ENCODE assay signal across 25 cellular contexts in genomic region chr10:28135258-28135657, GRCh38.
DNase-seq lines count a peak whose midpoint lies in the region; ATAC-seq and TF ChIP-seq lines count a peak whose summit lies in the region.
"Had no signal": no experiment of that assay in that cellular context is flagged by ENCODE, and none has a peak within 500 bp of the region (broad histone marks: within the 10 kb centered on the region; RNA-seq: fewer than 3 reads in every experiment).

No MANE protein-coding gene starts in this region.

- intact Hi-C loops in PC-3 (cut with micrococcal nuclease): loop anchor here (1.0 to 5.0 kb wide), 5 partner anchors 42 to 393 kb away; no protein-coding TSS in a partner anchor

- peak; percentile 51 for ATAC-seq in PC-3
- ATAC-seq: activated CD8-positive, alpha-beta T cell treated with anti-CD3 and anti-CD28 coated beads for 36 hours; heart left ventricle; natural killer cell had no signal

- CTCF ChIA-PET in PC-3 (lab: Charles Lee) (no interaction called here), HEK293T (lab: Yijun Ruan, JAX) (no interaction called here)

- H3K4me3 ChIP-seq in AG10803 (ENCODE audit: low read length) (no peak overlapping the region), PC-3 (ENCODE audit: low read length) (no peak overlapping the region)
- H3K4me3 ChIP-seq: BLaER1, heart left ventricle, skin epidermis, thoracic aorta, vagina had no signal

- H2AFZ ChIP-seq in PC-3 (ENCODE audit: low read length): no peak overlapping the region

- BruUV-seq in PC-3 (replicated peaks; lab: Mats Ljungman, UMichigan): no TSS peak

- H3K27me3 ChIP-seq in PC-3 (ENCODE audit: low read length): no peaks in the 10 kb centered on the region
- H3K27me3 ChIP-seq: BLaER1, heart left ventricle, vagina had no signal

- DNase-seq in AG10803 (ENCODE audit: low read depth) (peak; percentile 34), GM03348 (ENCODE audit: low spot score) (peak; percentile 15), PC-3 (peak; percentile 33), fibroblast of gingiva (ENCODE audit: low read depth) (peak; percentile 14), NCI-H748 (lab: John Stamatoyannopoulos, UW; ENCODE audit: unreplicated experiment) (no peak), HEK293T (ENCODE audit: extremely low spot score) (no peak), 8988T (no peak), SKM-1 treated with dmso at 0.1 percent for 144 hours (lab: John Stamatoyannopoulos, UW; ENCODE audit: unreplicated experiment) (no peak)
- DNase-seq: activated CD4-positive, alpha-beta T cell treated with anti-CD3 and anti-CD28 coated beads for 1 hour; activated CD8-positive, alpha-beta T cell treated with anti-CD3 and anti-CD28 coated beads for 36 hours; activated T-cell treated with anti-CD3 and anti-CD28 coated beads for 4 hours; COR-L47; DMS79; heart left ventricle; natural killer cell; NCI-H1092; NCI-H1694 treated with DMSO at 0.1 percent for 48 hours; NCI-H2171 treated with DMSO at 0.1 percent for 48 hours; NCI-H524; occipital lobe had no signal

- TF ChIP-seq CTCF in AG10803 (conservative IDR thresholded peaks at IDR 0.05; ENCODE audit: low read length) (peak; percentile 40), PC-3 (conservative IDR thresholded peaks at IDR 0.05; ENCODE audit: low read depth, low read length) (peak; percentile 46)

- no peak overlapping the region for H3K9ac ChIP-seq in PC-3 (ENCODE audit: low read length)
- H3K9ac ChIP-seq: BLaER1 had no signal

- H3K4me2 ChIP-seq in PC-3 (ENCODE audit: low read length): no peak overlapping the region
- H3K4me2 ChIP-seq: BLaER1 had no signal

- no peaks in the 10 kb centered on the region for H3F3A ChIP-seq in PC-3 (ENCODE audit: low read length, unreplicated experiment)

- H3K9me2 ChIP-seq in PC-3 (replicated peaks; ENCODE audit: low read length): no peaks in the 10 kb centered on the region

- peaks cover 4% of the 10 kb centered on the region; the same call in 1 of the 2 replicates for H3K36me3 ChIP-seq in PC-3 (ENCODE audit: low read depth, low read length)
- H3K36me3 ChIP-seq: BLaER1, heart left ventricle, thoracic aorta, vagina had no signal

- no peaks in the 10 kb centered on the region for H3K9me3 ChIP-seq in PC-3 (ENCODE audit: low read length)
- H3K9me3 ChIP-seq: vagina had no signal

- no peaks in the 10 kb centered on the region for H4K20me1 ChIP-seq in PC-3 (ENCODE audit: low read length)
- H4K20me1 ChIP-seq: BLaER1 had no signal

- H3K27ac ChIP-seq in PC-3 (ENCODE audit: low read length): no peak overlapping the region
- H3K27ac ChIP-seq: BLaER1, heart left ventricle, HL-60, skin epidermis, thoracic aorta, vagina had no signal

- POLR2A ChIA-PET in PC-3 (lab: Charles Lee; ENCODE audit: unreplicated experiment) (no interaction called here), HEK293T (lab: Yijun Ruan, JAX) (no interaction called here)

- no peaks in the 10 kb centered on the region for H3K79me2 ChIP-seq in PC-3 (ENCODE audit: low read length)

- H3K4me1 ChIP-seq in PC-3 (ENCODE audit: insufficient read depth, low read length): peaks cover 34% of the 10 kb centered on the region
- H3K4me1 ChIP-seq: BLaER1, vagina had no signal

TF ChIP-seq in HEK293T, 16 proteins besides CTCF, POLR2A, EP300 and RAD21:
- TF ChIP-seq LEF1 (IDR thresholded peaks at IDR 0.05; ENCODE audit: borderline replicate concordance): no peak
- no peak for TF ChIP-seq NFRKB (IDR thresholded peaks at IDR 0.05)
- TF ChIP-seq FOXM1 (IDR thresholded peaks at IDR 0.05; ENCODE audit: borderline replicate concordance): no peak
- TF ChIP-seq SUZ12 (IDR thresholded peaks at IDR 0.05): no peak
- TF ChIP-seq SP1 (IDR thresholded peaks at IDR 0.05): no peak
- TF ChIP-seq ZNF384 (IDR thresholded peaks at IDR 0.05): no peak
- no peak for TF ChIP-seq FOXK2 (IDR thresholded peaks at IDR 0.05)
- TF ChIP-seq HDGF (IDR thresholded peaks at IDR 0.05; ENCODE audit: borderline replicate concordance): no peak

Comparison
In these comparisons a context has a peak if more than half of its experiments do, and no peak if none do; other contexts are left out.
1. DNase-seq: peak in AG10803 (single experiment), GM03348 (single experiment), PC-3 (single experiment) and fibroblast of gingiva (single experiment); none in NCI-H748 (single experiment), HEK293T (single experiment), 8988T (single experiment) and SKM-1 treated with dmso at 0.1 percent for 144 hours (single experiment).